Comparison of ENCODE assay signal across 1 cellular context in genomic region chr16:71426880-71427615, GRCh38.
A peak's percentile ranks its signal among the peaks of the same experiment; 100 is the strongest.
TF ChIP-seq lines count a peak whose summit lies in the region.

No MANE protein-coding gene starts in this region.

TF ChIP-seq in K562, 482 proteins besides CTCF, POLR2A, EP300 and RAD21 (continued from another document):
- TF ChIP-seq, protein P1, sequence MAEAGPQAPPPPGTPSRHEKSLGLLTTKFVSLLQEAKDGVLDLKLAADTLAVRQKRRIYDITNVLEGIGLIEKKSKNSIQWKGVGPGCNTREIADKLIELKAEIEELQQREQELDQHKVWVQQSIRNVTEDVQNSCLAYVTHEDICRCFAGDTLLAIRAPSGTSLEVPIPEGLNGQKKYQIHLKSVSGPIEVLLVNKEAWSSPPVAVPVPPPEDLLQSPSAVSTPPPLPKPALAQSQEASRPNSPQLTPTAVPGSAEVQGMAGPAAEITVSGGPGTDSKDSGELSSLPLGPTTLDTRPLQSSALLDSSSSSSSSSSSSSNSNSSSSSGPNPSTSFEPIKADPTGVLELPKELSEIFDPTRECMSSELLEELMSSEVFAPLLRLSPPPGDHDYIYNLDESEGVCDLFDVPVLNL (CRISPR knock-in tag; IDR thresholded peaks at IDR 0.05; ENCODE audit: low read depth): no peak
- TF ChIP-seq FOXK2 (conservative IDR thresholded peaks at IDR 0.05 in 1 of 2, IDR thresholded peaks at IDR 0.05 in 1 of 2; ENCODE audit: low read depth in 2 of 2): no peak
- TF ChIP-seq GABPB1 (CRISPR knock-in tag; IDR thresholded peaks at IDR 0.05): no peak
- no peak for TF ChIP-seq TBL1XR1 (IDR thresholded peaks at IDR 0.05; ENCODE audit: low read length in 2 of 2)
- TF ChIP-seq FOSL1 (tag; conservative IDR thresholded peaks at IDR 0.05): peak; percentile 33
- no peak for TF ChIP-seq MXD1 (CRISPR knock-in tag; IDR thresholded peaks at IDR 0.05; ENCODE audit: borderline replicate concordance, poor library complexity, severe bottlenecking)
- TF ChIP-seq MTA2 (IDR thresholded peaks at IDR 0.05; ENCODE audit: low read depth): no peak
- TF ChIP-seq SMARCA5 (IDR thresholded peaks at IDR 0.05): peak; percentile 43; the same call in 1 of the 2 replicates
- peak; percentile 91 for TF ChIP-seq RBM25 (IDR thresholded peaks at IDR 0.05; ENCODE audit: low read depth, low read length, severe bottlenecking)
- TF ChIP-seq SMAD1 (IDR thresholded peaks at IDR 0.05; ENCODE audit: low read depth, low read length, partially characterized antibody): no peak
- no peak for TF ChIP-seq HMG20A (CRISPR knock-in tag; conservative IDR thresholded peaks at IDR 0.05)
- 0 out of 2 replicates have a peak, but pooled peaks have one; percentile 23 for TF ChIP-seq ZKSCAN1 (IDR thresholded peaks at IDR 0.05; ENCODE audit: low read depth, low read length)
- no peak for TF ChIP-seq SAFB (IDR thresholded peaks at IDR 0.05; ENCODE audit: borderline replicate concordance, low read depth, low read length)
- peak; percentile 27; the same call in 1 of the 2 replicates for TF ChIP-seq ZFX (CRISPR knock-in tag; IDR thresholded peaks at IDR 0.05)
- TF ChIP-seq ZNF41 (CRISPR knock-in tag; conservative IDR thresholded peaks at IDR 0.05): no peak
- TF ChIP-seq ZNF764 (CRISPR knock-in tag; IDR thresholded peaks at IDR 0.05; ENCODE audit: low read depth): no peak
